In the genomic region with DNA sequence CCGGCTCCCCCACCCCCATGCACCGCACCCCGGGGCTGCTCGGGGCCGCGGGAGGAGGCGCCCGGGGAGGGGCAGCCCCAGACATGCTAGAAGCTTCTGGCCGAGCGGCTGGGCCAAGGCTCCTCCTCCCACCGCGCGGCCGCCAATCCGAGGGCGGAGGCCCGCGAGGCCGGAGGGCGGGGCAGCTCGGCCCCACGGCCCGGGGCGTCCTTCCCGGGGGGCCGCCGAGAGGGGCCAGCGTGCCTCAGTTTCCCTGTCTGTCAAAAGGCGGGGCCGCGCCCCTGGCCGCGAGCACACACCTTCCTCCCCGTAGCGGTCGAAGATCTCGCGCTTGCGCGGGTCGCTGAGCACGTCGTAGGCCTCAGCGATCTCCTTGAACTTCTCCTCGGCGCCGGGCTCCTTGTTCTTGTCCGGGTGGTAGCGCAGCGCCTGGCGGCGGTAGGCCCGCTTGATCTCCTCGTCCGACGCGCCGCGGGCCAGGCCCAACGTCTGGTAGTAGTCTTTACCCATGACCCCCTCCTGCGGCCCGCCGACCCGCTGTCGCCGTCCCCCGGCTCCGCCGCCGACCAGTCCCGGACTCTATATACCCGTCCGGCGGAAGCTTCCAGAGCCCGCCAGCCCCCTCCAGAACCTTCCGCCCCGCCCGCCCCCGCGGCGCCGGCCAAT, we compare ENCODE assay signal across 1 cellular context.
TF ChIP-seq lines count a peak whose summit lies in the region.

A gene (minus strand): TSS at position 558 of the 666 bp plus-strand sequence. CDS start 48 bp downstream, at position 510.

TF ChIP-seq in K562, 482 proteins besides CTCF, POLR2A, EP300 and RAD21 (continued from another document and continues in another):
- TF ChIP-seq, protein P1, sequence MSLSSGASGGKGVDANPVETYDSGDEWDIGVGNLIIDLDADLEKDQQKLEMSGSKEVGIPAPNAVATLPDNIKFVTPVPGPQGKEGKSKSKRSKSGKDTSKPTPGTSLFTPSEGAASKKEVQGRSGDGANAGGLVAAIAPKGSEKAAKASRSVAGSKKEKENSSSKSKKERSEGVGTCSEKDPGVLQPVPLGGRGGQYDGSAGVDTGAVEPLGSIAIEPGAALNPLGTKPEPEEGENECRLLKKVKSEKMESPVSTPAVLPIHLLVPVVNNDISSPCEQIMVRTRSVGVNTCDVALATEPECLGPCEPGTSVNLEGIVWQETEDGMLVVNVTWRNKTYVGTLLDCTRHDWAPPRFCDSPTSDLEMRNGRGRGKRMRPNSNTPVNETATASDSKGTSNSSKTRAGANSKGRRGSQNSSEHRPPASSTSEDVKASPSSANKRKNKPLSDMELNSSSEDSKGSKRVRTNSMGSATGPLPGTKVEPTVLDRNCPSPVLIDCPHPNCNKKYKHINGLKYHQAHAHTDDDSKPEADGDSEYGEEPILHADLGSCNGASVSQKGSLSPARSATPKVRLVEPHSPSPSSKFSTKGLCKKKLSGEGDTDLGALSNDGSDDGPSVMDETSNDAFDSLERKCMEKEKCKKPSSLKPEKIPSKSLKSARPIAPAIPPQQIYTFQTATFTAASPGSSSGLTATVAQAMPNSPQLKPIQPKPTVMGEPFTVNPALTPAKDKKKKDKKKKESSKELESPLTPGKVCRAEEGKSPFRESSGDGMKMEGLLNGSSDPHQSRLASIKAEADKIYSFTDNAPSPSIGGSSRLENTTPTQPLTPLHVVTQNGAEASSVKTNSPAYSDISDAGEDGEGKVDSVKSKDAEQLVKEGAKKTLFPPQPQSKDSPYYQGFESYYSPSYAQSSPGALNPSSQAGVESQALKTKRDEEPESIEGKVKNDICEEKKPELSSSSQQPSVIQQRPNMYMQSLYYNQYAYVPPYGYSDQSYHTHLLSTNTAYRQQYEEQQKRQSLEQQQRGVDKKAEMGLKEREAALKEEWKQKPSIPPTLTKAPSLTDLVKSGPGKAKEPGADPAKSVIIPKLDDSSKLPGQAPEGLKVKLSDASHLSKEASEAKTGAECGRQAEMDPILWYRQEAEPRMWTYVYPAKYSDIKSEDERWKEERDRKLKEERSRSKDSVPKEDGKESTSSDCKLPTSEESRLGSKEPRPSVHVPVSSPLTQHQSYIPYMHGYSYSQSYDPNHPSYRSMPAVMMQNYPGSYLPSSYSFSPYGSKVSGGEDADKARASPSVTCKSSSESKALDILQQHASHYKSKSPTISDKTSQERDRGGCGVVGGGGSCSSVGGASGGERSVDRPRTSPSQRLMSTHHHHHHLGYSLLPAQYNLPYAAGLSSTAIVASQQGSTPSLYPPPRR (CRISPR knock-in tag; IDR thresholded peaks at IDR 0.05; ENCODE audit: borderline replicate concordance), result 0 out of 2 replicates have a peak, but pooled peaks have one; percentile 16
- TF ChIP-seq PTTG1 (tag; IDR thresholded peaks at IDR 0.05; ENCODE audit: low read depth) (no peak), HCFC1 (IDR thresholded peaks at IDR 0.05; ENCODE audit: low read depth, low read length) (peak; percentile 41), NCOA4 (IDR thresholded peaks at IDR 0.05; ENCODE audit: partially characterized antibody) (no peak), NRF1 (conservative IDR thresholded peaks at IDR 0.05 in 1 of 2, IDR thresholded peaks at IDR 0.05 in 1 of 2) (no peak; a peak in 2 of 4 replicates), ZNF766 (CRISPR knock-in tag; conservative IDR thresholded peaks at IDR 0.05) (no peak), TBP (optimal IDR thresholded peaks at IDR 0.05; ENCODE audit: low read depth, low read length) (peak; percentile 95), CCAR2 (IDR thresholded peaks at IDR 0.05; ENCODE audit: low read depth, low read length) (no peak), FOXJ2 (tag; IDR thresholded peaks at IDR 0.05) (no peak), CC2D1A (IDR thresholded peaks at IDR 0.05) (no peak), PCBP1 (IDR thresholded peaks at IDR 0.05; ENCODE audit: low read depth, low read length, poor library complexity, severe bottlenecking) (peak; percentile 69), PURB (CRISPR knock-in tag; IDR thresholded peaks at IDR 0.05; ENCODE audit: low read depth) (no peak), MAFF (IDR thresholded peaks at IDR 0.05; ENCODE audit: low read length) (no peak), IRF2 (CRISPR knock-in tag; IDR thresholded peaks at IDR 0.05) (no peak; the same call in 1 of the 2 replicates), RBM17 (IDR thresholded peaks at IDR 0.05; ENCODE audit: borderline replicate concordance, low read depth, low read length) (no peak), FOSL1 (tag; conservative IDR thresholded peaks at IDR 0.05) (0 out of 2 replicates have a peak, but pooled peaks have one; percentile 17)
- TF ChIP-seq, protein P2, sequence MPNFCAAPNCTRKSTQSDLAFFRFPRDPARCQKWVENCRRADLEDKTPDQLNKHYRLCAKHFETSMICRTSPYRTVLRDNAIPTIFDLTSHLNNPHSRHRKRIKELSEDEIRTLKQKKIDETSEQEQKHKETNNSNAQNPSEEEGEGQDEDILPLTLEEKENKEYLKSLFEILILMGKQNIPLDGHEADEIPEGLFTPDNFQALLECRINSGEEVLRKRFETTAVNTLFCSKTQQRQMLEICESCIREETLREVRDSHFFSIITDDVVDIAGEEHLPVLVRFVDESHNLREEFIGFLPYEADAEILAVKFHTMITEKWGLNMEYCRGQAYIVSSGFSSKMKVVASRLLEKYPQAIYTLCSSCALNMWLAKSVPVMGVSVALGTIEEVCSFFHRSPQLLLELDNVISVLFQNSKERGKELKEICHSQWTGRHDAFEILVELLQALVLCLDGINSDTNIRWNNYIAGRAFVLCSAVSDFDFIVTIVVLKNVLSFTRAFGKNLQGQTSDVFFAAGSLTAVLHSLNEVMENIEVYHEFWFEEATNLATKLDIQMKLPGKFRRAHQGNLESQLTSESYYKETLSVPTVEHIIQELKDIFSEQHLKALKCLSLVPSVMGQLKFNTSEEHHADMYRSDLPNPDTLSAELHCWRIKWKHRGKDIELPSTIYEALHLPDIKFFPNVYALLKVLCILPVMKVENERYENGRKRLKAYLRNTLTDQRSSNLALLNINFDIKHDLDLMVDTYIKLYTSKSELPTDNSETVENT (CRISPR knock-in tag; IDR thresholded peaks at IDR 0.05), result peak; percentile 81; the same call in 1 of the 2 replicates
- TF ChIP-seq, protein P3, sequence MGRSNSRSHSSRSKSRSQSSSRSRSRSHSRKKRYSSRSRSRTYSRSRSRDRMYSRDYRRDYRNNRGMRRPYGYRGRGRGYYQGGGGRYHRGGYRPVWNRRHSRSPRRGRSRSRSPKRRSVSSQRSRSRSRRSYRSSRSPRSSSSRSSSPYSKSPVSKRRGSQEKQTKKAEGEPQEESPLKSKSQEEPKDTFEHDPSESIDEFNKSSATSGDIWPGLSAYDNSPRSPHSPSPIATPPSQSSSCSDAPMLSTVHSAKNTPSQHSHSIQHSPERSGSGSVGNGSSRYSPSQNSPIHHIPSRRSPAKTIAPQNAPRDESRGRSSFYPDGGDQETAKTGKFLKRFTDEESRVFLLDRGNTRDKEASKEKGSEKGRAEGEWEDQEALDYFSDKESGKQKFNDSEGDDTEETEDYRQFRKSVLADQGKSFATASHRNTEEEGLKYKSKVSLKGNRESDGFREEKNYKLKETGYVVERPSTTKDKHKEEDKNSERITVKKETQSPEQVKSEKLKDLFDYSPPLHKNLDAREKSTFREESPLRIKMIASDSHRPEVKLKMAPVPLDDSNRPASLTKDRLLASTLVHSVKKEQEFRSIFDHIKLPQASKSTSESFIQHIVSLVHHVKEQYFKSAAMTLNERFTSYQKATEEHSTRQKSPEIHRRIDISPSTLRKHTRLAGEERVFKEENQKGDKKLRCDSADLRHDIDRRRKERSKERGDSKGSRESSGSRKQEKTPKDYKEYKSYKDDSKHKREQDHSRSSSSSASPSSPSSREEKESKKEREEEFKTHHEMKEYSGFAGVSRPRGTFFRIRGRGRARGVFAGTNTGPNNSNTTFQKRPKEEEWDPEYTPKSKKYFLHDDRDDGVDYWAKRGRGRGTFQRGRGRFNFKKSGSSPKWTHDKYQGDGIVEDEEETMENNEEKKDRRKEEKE (IDR thresholded peaks at IDR 0.05; ENCODE audit: borderline replicate concordance in 1 of 2, control insufficient read depth in 1 of 2, low read depth in 2 of 2, low read length in 1 of 2), result no peak
- TF ChIP-seq, protein P4, sequence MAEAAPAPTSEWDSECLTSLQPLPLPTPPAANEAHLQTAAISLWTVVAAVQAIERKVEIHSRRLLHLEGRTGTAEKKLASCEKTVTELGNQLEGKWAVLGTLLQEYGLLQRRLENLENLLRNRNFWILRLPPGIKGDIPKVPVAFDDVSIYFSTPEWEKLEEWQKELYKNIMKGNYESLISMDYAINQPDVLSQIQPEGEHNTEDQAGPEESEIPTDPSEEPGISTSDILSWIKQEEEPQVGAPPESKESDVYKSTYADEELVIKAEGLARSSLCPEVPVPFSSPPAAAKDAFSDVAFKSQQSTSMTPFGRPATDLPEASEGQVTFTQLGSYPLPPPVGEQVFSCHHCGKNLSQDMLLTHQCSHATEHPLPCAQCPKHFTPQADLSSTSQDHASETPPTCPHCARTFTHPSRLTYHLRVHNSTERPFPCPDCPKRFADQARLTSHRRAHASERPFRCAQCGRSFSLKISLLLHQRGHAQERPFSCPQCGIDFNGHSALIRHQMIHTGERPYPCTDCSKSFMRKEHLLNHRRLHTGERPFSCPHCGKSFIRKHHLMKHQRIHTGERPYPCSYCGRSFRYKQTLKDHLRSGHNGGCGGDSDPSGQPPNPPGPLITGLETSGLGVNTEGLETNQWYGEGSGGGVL (CRISPR knock-in tag; IDR thresholded peaks at IDR 0.05), result no peak
- TF ChIP-seq, protein P5, sequence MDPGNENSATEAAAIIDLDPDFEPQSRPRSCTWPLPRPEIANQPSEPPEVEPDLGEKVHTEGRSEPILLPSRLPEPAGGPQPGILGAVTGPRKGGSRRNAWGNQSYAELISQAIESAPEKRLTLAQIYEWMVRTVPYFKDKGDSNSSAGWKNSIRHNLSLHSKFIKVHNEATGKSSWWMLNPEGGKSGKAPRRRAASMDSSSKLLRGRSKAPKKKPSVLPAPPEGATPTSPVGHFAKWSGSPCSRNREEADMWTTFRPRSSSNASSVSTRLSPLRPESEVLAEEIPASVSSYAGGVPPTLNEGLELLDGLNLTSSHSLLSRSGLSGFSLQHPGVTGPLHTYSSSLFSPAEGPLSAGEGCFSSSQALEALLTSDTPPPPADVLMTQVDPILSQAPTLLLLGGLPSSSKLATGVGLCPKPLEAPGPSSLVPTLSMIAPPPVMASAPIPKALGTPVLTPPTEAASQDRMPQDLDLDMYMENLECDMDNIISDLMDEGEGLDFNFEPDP (CRISPR knock-in tag; IDR thresholded peaks at IDR 0.05), result no peak
- TF ChIP-seq, protein P6, sequence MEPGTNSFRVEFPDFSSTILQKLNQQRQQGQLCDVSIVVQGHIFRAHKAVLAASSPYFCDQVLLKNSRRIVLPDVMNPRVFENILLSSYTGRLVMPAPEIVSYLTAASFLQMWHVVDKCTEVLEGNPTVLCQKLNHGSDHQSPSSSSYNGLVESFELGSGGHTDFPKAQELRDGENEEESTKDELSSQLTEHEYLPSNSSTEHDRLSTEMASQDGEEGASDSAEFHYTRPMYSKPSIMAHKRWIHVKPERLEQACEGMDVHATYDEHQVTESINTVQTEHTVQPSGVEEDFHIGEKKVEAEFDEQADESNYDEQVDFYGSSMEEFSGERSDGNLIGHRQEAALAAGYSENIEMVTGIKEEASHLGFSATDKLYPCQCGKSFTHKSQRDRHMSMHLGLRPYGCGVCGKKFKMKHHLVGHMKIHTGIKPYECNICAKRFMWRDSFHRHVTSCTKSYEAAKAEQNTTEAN (CRISPR knock-in tag; IDR thresholded peaks at IDR 0.05), result no peak
- TF ChIP-seq, protein P7, sequence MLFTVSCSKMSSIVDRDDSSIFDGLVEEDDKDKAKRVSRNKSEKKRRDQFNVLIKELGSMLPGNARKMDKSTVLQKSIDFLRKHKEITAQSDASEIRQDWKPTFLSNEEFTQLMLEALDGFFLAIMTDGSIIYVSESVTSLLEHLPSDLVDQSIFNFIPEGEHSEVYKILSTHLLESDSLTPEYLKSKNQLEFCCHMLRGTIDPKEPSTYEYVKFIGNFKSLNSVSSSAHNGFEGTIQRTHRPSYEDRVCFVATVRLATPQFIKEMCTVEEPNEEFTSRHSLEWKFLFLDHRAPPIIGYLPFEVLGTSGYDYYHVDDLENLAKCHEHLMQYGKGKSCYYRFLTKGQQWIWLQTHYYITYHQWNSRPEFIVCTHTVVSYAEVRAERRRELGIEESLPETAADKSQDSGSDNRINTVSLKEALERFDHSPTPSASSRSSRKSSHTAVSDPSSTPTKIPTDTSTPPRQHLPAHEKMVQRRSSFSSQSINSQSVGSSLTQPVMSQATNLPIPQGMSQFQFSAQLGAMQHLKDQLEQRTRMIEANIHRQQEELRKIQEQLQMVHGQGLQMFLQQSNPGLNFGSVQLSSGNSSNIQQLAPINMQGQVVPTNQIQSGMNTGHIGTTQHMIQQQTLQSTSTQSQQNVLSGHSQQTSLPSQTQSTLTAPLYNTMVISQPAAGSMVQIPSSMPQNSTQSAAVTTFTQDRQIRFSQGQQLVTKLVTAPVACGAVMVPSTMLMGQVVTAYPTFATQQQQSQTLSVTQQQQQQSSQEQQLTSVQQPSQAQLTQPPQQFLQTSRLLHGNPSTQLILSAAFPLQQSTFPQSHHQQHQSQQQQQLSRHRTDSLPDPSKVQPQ (CRISPR knock-in tag; IDR thresholded peaks at IDR 0.05; ENCODE audit: borderline replicate concordance), result no peak
- TF ChIP-seq, protein P8, sequence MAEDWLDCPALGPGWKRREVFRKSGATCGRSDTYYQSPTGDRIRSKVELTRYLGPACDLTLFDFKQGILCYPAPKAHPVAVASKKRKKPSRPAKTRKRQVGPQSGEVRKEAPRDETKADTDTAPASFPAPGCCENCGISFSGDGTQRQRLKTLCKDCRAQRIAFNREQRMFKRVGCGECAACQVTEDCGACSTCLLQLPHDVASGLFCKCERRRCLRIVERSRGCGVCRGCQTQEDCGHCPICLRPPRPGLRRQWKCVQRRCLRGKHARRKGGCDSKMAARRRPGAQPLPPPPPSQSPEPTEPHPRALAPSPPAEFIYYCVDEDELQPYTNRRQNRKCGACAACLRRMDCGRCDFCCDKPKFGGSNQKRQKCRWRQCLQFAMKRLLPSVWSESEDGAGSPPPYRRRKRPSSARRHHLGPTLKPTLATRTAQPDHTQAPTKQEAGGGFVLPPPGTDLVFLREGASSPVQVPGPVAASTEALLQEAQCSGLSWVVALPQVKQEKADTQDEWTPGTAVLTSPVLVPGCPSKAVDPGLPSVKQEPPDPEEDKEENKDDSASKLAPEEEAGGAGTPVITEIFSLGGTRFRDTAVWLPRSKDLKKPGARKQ (CRISPR knock-in tag; IDR thresholded peaks at IDR 0.05), result no peak
- TF ChIP-seq, protein P9, sequence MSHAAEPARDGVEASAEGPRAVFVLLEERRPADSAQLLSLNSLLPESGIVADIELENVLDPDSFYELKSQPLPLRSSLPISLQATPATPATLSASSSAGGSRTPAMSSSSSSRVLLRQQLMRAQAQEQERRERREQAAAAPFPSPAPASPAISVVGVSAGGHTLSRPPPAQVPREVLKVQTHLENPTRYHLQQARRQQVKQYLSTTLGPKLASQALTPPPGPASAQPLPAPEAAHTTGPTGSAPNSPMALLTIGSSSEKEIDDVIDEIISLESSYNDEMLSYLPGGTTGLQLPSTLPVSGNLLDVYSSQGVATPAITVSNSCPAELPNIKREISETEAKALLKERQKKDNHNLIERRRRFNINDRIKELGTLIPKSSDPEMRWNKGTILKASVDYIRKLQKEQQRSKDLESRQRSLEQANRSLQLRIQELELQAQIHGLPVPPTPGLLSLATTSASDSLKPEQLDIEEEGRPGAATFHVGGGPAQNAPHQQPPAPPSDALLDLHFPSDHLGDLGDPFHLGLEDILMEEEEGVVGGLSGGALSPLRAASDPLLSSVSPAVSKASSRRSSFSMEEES (CRISPR knock-in tag; IDR thresholded peaks at IDR 0.05), result no peak
- TF ChIP-seq, protein P10, sequence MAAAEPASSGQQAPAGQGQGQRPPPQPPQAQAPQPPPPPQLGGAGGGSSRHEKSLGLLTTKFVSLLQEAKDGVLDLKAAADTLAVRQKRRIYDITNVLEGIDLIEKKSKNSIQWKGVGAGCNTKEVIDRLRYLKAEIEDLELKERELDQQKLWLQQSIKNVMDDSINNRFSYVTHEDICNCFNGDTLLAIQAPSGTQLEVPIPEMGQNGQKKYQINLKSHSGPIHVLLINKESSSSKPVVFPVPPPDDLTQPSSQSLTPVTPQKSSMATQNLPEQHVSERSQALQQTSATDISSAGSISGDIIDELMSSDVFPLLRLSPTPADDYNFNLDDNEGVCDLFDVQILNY (CRISPR knock-in tag; IDR thresholded peaks at IDR 0.05), result no peak
